ENCODE assay signal across 10 cellular contexts in genomic region chr12:64400041-64400440, GRCh38.
DNase-seq lines count a peak whose midpoint lies in the region; ATAC-seq lines count a peak whose summit lies in the region.
"Had no signal": no experiment of that assay in that cellular context is flagged by ENCODE, and none has a peak within 500 bp of the region (broad histone marks: within the 10 kb centered on the region; RNA-seq: fewer than 3 reads in every experiment).

No MANE protein-coding gene starts in this region.

- DNase-seq in EH (ENCODE audit: low read depth) (peak; percentile 54), NCI-H1048 (lab: John Stamatoyannopoulos, UW) (peak; percentile 16), astrocyte of the hippocampus (ENCODE audit: low read depth, low spot score) (peak; percentile 37), kidney tubule cell (ENCODE audit: low spot score) (peak; percentile 18), KG1 (lab: John Stamatoyannopoulos, UW) (no peak), NCI-H1105 treated with DMSO at 0.1 percent for 48 hours (lab: John Stamatoyannopoulos, UW) (no peak)
- DNase-seq in activated naive CD4-positive, alpha-beta T cell treated with anti-CD3 and anti-CD28 coated beads, Interleukin-2, amount 50 U/mL, for 16 hours, result no peak
- DNase-seq: activated naive CD8-positive, alpha-beta T cell treated with anti-CD3 and anti-CD28 coated beads, Interleukin-2, amount 10 ng/mL, durations not matched to agents 7 days and 5 days; NCI-H1092 had no signal

- ATAC-seq in GM21381 (IDR thresholded peaks at IDR 0.05; ENCODE audit: unreplicated experiment), result no peak

Comparison
In these comparisons a context has a peak if more than half of its experiments do, and no peak if none do; other contexts are left out.
1. DNase-seq: peak in EH (single experiment), NCI-H1048 (single experiment), astrocyte of the hippocampus (single experiment) and kidney tubule cell (single experiment); none in KG1 (single experiment), NCI-H1105 treated with DMSO at 0.1 percent for 48 hours (single experiment) and activated naive CD4-positive, alpha-beta T cell treated with anti-CD3 and anti-CD28 coated beads, Interleukin-2, amount 50 U/mL, for 16 hours (single experiment).